In the genomic region with DNA sequence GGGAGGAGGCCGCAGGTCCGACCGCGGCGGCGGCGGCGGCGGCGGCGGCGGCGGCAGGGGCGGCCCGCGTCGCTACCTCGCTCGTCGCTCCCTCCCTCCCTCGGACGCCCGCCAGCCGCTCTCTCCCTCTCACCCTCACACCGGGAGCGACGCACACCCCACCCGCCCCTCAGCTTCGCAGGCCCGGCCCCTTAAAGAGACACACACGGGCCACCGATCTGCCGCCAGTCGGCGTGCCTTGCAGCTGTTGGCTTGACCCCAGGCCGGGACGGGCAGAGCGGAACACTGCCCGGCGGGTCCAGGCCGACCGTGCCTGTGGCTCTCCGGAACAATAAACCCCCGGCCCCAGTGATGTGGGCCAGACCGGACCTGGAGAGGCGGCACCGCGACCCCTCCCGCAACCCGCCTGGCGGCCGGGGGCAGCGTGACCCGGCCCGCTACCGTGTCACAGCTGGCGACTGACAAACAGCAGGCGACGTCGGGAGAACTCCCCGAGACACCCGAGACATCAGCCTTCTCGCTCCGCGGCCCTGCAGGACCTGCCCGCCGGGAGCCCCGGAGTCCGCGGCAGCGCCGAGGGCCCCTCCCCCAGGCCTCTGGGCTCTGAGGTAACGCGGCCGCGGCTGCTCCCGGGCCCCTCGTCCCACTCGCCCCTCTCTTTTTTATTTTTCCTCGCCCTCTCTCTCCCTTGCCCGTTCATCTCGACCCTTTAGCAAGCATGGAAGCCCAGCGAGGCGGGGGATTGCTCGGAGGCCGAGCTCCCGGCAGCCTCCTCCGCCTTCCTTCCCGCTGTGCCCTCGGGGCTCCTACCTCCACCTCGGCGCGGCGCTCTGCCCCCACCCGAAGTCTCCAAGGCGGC, we compare ENCODE assay signal across 8 cellular contexts.
DNase-seq lines count a peak whose midpoint lies in the region; ATAC-seq and TF ChIP-seq lines count a peak whose summit lies in the region.

A gene with protein sequence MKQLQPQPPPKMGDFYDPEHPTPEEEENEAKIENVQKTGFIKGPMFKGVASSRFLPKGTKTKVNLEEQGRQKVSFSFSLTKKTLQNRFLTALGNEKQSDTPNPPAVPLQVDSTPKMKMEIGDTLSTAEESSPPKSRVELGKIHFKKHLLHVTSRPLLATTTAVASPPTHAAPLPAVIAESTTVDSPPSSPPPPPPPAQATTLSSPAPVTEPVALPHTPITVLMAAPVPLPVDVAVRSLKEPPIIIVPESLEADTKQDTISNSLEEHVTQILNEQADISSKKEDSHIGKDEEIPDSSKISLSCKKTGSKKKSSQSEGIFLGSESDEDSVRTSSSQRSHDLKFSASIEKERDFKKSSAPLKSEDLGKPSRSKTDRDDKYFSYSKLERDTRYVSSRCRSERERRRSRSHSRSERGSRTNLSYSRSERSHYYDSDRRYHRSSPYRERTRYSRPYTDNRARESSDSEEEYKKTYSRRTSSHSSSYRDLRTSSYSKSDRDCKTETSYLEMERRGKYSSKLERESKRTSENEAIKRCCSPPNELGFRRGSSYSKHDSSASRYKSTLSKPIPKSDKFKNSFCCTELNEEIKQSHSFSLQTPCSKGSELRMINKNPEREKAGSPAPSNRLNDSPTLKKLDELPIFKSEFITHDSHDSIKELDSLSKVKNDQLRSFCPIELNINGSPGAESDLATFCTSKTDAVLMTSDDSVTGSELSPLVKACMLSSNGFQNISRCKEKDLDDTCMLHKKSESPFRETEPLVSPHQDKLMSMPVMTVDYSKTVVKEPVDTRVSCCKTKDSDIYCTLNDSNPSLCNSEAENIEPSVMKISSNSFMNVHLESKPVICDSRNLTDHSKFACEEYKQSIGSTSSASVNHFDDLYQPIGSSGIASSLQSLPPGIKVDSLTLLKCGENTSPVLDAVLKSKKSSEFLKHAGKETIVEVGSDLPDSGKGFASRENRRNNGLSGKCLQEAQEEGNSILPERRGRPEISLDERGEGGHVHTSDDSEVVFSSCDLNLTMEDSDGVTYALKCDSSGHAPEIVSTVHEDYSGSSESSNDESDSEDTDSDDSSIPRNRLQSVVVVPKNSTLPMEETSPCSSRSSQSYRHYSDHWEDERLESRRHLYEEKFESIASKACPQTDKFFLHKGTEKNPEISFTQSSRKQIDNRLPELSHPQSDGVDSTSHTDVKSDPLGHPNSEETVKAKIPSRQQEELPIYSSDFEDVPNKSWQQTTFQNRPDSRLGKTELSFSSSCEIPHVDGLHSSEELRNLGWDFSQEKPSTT (N-terminal part only) (minus strand): TSS at position 124 of the 859 bp plus-strand sequence. CDS start 189 bp downstream, outside the sequence.

- ATAC-seq in GM19025 (IDR thresholded peaks at IDR 0.05; ENCODE audit: low read depth, unreplicated experiment) (peak; percentile 73), HG03280 (IDR thresholded peaks at IDR 0.05; ENCODE audit: unreplicated experiment) (peak; percentile 69)

- no peaks in the 10 kb centered on the region for H3K27me3 ChIP-seq in layer of hippocampus (ENCODE audit: control insufficient read depth, insufficient read depth, low read length)

- peak within 1 kb of the TSS; percentile 96 for H3K4me3 ChIP-seq in choroid plexus epithelial cell (ENCODE audit: low read depth, low read length)

- TF ChIP-seq CTCF in choroid plexus epithelial cell (conservative IDR thresholded peaks at IDR 0.05; ENCODE audit: low read depth, low read length), result peak; percentile 40

- H3K27ac ChIP-seq in layer of hippocampus (ENCODE audit: low read depth, low read length), result peak within 1 kb of the TSS; percentile 90

- DNase-seq in AML-193 (lab: John Stamatoyannopoulos, UW) (peak; percentile 90 to 91), NCI-H510A (lab: John Stamatoyannopoulos, UW) (peak; percentile 86), choroid plexus epithelial cell (ENCODE audit: low read depth) (peak; percentile 92)
- DNase-seq in activated CD4-positive, alpha-beta T cell treated with anti-CD3 and anti-CD28 coated beads for 4 hours, result peak; percentile 83 to 85
- DNase-seq in stimulated activated CD4-positive, alpha-beta T cell treated with anti-CD3 and anti-CD28 coated beads, Interleukin-1b, Interleukin-23, amount 100 ng/mL, for 24 hours (ENCODE audit: low read depth in 4 of 4, low spot score in 1 of 4), result peak; percentile 47 to 83 (median 70)

Comparison
In these comparisons a context has a peak if more than half of its experiments do, and no peak if none do; other contexts are left out.
1. Peak in every context shown above with its lines: DNase-seq, ATAC-seq, H3K4me3 ChIP-seq and H3K27ac ChIP-seq.